In genomic region chr12:120639771-120640721, GRCh38 we compare ENCODE assay signal across 8 cellular contexts. TPM values are rescaled to one million over a fixed set of nuclear protein-coding genes. Genes with fewer than 3 reads are reported as not detected.
DNase-seq lines count a peak whose midpoint lies in the region; FAIRE-seq and TF ChIP-seq lines count a peak whose summit lies in the region.

Gene CABP1, plus strand, starts transcription at chr12:120640626. Its CDS starts 60 bp downstream, at chr12:120640686.

- no peaks in the 10 kb centered on the region for H3K36me3 Mint-ChIP-seq in HFFc6 (ENCODE audit: low read depth)

- H3K36me3 ChIP-seq in esophagus squamous epithelium (no peaks in the 10 kb centered on the region), prostate gland (no peaks in the 10 kb centered on the region)

- H3K9me3 Mint-ChIP-seq in HFFc6 = no peaks in the 10 kb centered on the region

- H3K27me3 ChIP-seq in esophagus squamous epithelium = peaks cover 5 to 68% (median 16%) of the 10 kb centered on the region in 4 donors
- H3K27me3 ChIP-seq in prostate gland (replicated peaks; ENCODE audit: insufficient read depth) = no peaks in the 10 kb centered on the region

- FAIRE-seq in urothelium cell line (lab: Jason Lieb, UNC) = no peak

- DNase-seq in GM12865 (ENCODE audit: low read depth) (peak; percentile 49), HFFc6 (no peak), NCI-H345 (lab: John Stamatoyannopoulos, UW) (peak; percentile 69), esophagus squamous epithelium (lab: John Stamatoyannopoulos, UW) (no peak), prostate gland (ENCODE audit: low spot score) (no peak), urothelium cell line (ENCODE audit: low spot score) (peak; percentile 78), A172 (ENCODE audit: low spot score) (no peak)
- peak; percentile 84 for DNase-seq in activated CD8-positive, alpha-beta memory T cell treated with anti-CD3 and anti-CD28 coated beads, Interleukin-2, amount 50 U/mL, for 4 hours

- no peak within 1 kb of the TSS for H3K27ac ChIP-seq in esophagus squamous epithelium
- H3K27ac ChIP-seq in prostate gland = no peak within 1 kb of the TSS

- H3K4me1 Mint-ChIP-seq in HFFc6 (ENCODE audit: low read depth) = peaks cover 10% of the 10 kb centered on the region

- peak within 1 kb of the TSS; percentile 41 for H3K4me3 Mint-ChIP-seq in HFFc6

- peak within 1 kb of the TSS; percentile 38 for H3K4me3 ChIP-seq in GM12865 (ENCODE audit: low read depth, low read length)
- peak within 1 kb of the TSS; percentile 30 to 68 (median 43) for H3K4me3 ChIP-seq in esophagus squamous epithelium
- H3K4me3 ChIP-seq in prostate gland = peak within 1 kb of the TSS; percentile 29 to 41

- H3K27me3 Mint-ChIP-seq in HFFc6 (ENCODE audit: insufficient read depth) = peaks cover 39% of the 10 kb centered on the region

- no peaks in the 10 kb centered on the region for H3K9me3 ChIP-seq in esophagus squamous epithelium
- H3K9me3 ChIP-seq in prostate gland = no peaks in the 10 kb centered on the region

- TF ChIP-seq CTCF in GM12865 (IDR thresholded peaks at IDR 0.05; ENCODE audit: insufficient read depth, low read depth, low read length, missing control alignments) (peak; percentile 49), HFFc6 (IDR thresholded peaks at IDR 0.05) (no peak; the same call in 1 of the 2 replicates), esophagus squamous epithelium (IDR thresholded peaks at IDR 0.05) (peak in 1 of 6 experiments; percentile 19), prostate gland (IDR thresholded peaks at IDR 0.05) (peak in 2 of 4 experiments; percentile 28 to 30)

- intact Hi-C loops in esophagus squamous epithelium (cut with DNase I) (loop anchor here (10.0 kb wide), 1 partner anchor 345 kb away; no protein-coding TSS in a partner anchor), prostate gland (cut with DNase I) (loop anchor here (10.0 kb wide), 2 partner anchors 195 to 465 kb away; partner anchors contain the start of genes GATC and TRIAP1)

- no peak within 1 kb of the TSS for H3K27ac Mint-ChIP-seq in HFFc6

- 20 to 45% methylated on average over 6 to 19 of the region's 56 CpGs for WGBS in esophagus squamous epithelium, 2 donors
- WGBS in prostate gland = 22% methylated on average over 17 of the region's 56 CpGs

- TF ChIP-seq POLR2A in esophagus squamous epithelium (IDR thresholded peaks at IDR 0.05) (no peak), prostate gland (IDR thresholded peaks at IDR 0.05) (no peak)

- H3K4me1 ChIP-seq in esophagus squamous epithelium (peaks cover 6 to 21% (median 18%) of the 10 kb centered on the region in 3 donors), prostate gland (replicated peaks) (no peaks in the 10 kb centered on the region)

RNA-seq across cellular contexts. Expression of gene CABP1, which starts in this region (rescaled TPM):
- 1 to 10 TPM in 4 of 6 experiments, under 1 TPM in 2; 0.09 to 2.2 (median 1.4) TPM for total RNA-seq in HFFc6 (2021; fragmentation: NEBNext Ultra II Directional; extraction: Animal tissue kit (Norgen Biotek cat#: 25700))
- 1 to 10 TPM in 2 of 4 donors, under 1 TPM in 2; 0.19 to 2.4 (median 1.3) TPM for total RNA-seq in esophagus squamous epithelium
- under 1 TPM; 0.23 to 0.62 TPM for total RNA-seq in prostate gland
- total RNA-seq in A172 (2014; rRNA removed; shearing (Covaris generic)) = 0.83 TPM in 1 of 2 replicates, not detected in the other

Comparison
In these comparisons a context has a peak if more than half of its experiments do, and no peak if none do; other contexts are left out.
1. DNase-seq: peak in GM12865 (single experiment), NCI-H345 (single experiment), activated CD8-positive, alpha-beta memory T cell treated with anti-CD3 and anti-CD28 coated beads, Interleukin-2, amount 50 U/mL, for 4 hours (single experiment) and urothelium cell line (single experiment); none in HFFc6 (single experiment), esophagus squamous epithelium (single experiment), prostate gland (single experiment) and A172 (single experiment).
2. Peak in every context shown above with its lines, with median percentiles within 50 percentile points of each other: H3K4me3 ChIP-seq.